ENCODE assay signal across 10 cellular contexts in the genomic region with DNA sequence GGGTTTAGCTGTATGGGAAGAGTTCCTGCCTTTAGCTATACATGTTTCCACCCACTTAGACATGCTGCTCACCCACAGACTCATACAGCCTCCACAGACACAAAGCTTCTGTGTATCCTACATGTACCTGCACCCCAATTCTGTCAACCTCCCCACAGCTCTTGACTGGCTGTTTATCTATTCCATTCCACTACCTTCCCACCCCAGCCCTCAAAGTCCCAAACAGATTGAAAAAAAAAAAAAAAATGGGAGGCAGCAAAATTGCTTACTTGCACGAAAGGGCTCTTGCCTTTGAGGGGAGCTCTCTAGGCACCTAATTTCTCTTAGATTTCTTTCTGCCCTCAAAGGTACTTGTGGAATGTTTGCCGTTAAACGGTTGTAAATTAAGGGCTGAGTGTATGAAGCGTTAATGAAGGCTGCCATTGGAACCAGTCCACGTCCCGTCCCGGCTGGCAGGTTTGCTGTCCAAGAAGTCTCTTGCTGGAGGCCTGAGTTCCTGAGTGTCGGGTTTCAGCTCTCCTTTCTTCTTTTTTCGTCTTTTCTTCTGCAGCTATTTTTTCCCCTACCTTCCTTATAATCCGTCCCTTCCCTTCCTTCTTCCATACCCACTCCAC. TPM values are rescaled to one million over a fixed set of nuclear protein-coding genes. Genes with fewer than 3 reads are reported as not detected.
DNase-seq lines count a peak whose midpoint lies in the region; ATAC-seq, FAIRE-seq and TF ChIP-seq lines count a peak whose summit lies in the region.
"Had no signal": no experiment of that assay in that cellular context is flagged by ENCODE, and none has a peak within 500 bp of the region (broad histone marks: within the 10 kb centered on the region; RNA-seq: fewer than 3 reads in every experiment).

No MANE protein-coding gene starts in this region.

- H3K4me1 ChIP-seq in upper lobe of left lung: peaks cover 17 to 31% (median 24%) of the 10 kb centered on the region in 4 donors
- H3K4me1 ChIP-seq: BLaER1 had no signal

- no peaks in the 10 kb centered on the region for H3K9me3 ChIP-seq in upper lobe of left lung
- H3K9me3 ChIP-seq: BLaER1 had no signal

- TF ChIP-seq CTCF in kidney epithelial cell (IDR thresholded peaks at IDR 0.05; ENCODE audit: insufficient read depth, low read length, poor library complexity, severe bottlenecking) (peak; percentile 10), upper lobe of left lung (IDR thresholded peaks at IDR 0.05) (no peak)

- no peak for FAIRE-seq in H54 (lab: Jason Lieb, UNC)

- 9 to 13% methylated on average over 10 of the region's 10 CpGs for WGBS in upper lobe of left lung, 2 donors

- no peak for TF ChIP-seq EP300 in upper lobe of left lung (IDR thresholded peaks at IDR 0.05)

- peak overlapping the region; percentile 62 to 73 (median 66) for H3K27ac ChIP-seq in upper lobe of left lung
- H3K27ac ChIP-seq: BLaER1 had no signal

- no peak overlapping the region for H3K4me3 ChIP-seq in kidney epithelial cell (ENCODE audit: low read depth, low read length)
- peak overlapping the region in 2 of 4 donors; percentile 2 to 16 for H3K4me3 ChIP-seq in upper lobe of left lung
- H3K4me3 ChIP-seq: BLaER1 had no signal

- DNase-seq in NCI-H187 (lab: John Stamatoyannopoulos, UW): peak; percentile 38 to 45
- DNase-seq in NCI-H187 treated with DMSO at 0.1 percent for 48 hours (lab: John Stamatoyannopoulos, UW): no peak
- DNase-seq in astrocyte of the hippocampus (ENCODE audit: low read depth, low spot score): peak; percentile 95
- DNase-seq in kidney epithelial cell (ENCODE audit: low read depth): no peak
- peak in 1 of 2 donors; percentile 60 for DNase-seq in upper lobe of left lung
- DNase-seq in activated CD8-positive, alpha-beta memory T cell treated with anti-CD3 and anti-CD28 coated beads, Interleukin-2, amount 50 U/mL, for 4 hours: no peak
- no peak for DNase-seq in H54 (ENCODE audit: insufficient read length, low spot score)
- no peak for DNase-seq in SIG-M5 (lab: John Stamatoyannopoulos, UW)
- DNase-seq: NCI-H1436 had no signal

- H3K36me3 ChIP-seq in kidney epithelial cell (ENCODE audit: control insufficient read depth, insufficient read depth, low read length): no peaks in the 10 kb centered on the region
- H3K36me3 ChIP-seq in upper lobe of left lung: no peaks in the 10 kb centered on the region
- H3K36me3 ChIP-seq: BLaER1 had no signal

- peak; percentile 19 to 66 for ATAC-seq in upper lobe of left lung (ENCODE audit: low FRiP score in 2 of 2)

- TF ChIP-seq POLR2A in upper lobe of left lung (IDR thresholded peaks at IDR 0.05): no peak
- no peak for TF ChIP-seq POLR2A in H54 (IDR thresholded peaks at IDR 0.05; ENCODE audit: low read depth, low read length)

- H3K27me3 ChIP-seq in kidney epithelial cell (ENCODE audit: control insufficient read depth, insufficient read depth, low read length) (no peaks in the 10 kb centered on the region), upper lobe of left lung (no peaks in the 10 kb centered on the region)
- H3K27me3 ChIP-seq: BLaER1 had no signal

RNA-seq across cellular contexts. Expression of a gene that starts 43.6 kb away (rescaled TPM):
- total RNA-seq in kidney epithelial cell (5.7 and 6.8 TPM in 2 replicates), upper lobe of left lung (10 to 100 TPM; 17.8 to 59.6 (median 38.3) TPM)

Comparison
In these comparisons a context has a peak if more than half of its experiments do, and no peak if none do; other contexts are left out.
1. DNase-seq: peak in NCI-H187 (2 of 2) and astrocyte of the hippocampus (single experiment); none in NCI-H187 treated with DMSO at 0.1 percent for 48 hours (single experiment), kidney epithelial cell (single experiment), activated CD8-positive, alpha-beta memory T cell treated with anti-CD3 and anti-CD28 coated beads, Interleukin-2, amount 50 U/mL, for 4 hours (single experiment), H54 (single experiment) and SIG-M5 (single experiment).